In genomic region chr6:149560736-149561135, GRCh38 we compare ENCODE assay signal across 8 cellular contexts. TPM values are rescaled to one million over a fixed set of nuclear protein-coding genes. Genes with fewer than 3 reads are reported as not detected.
DNase-seq lines count a peak whose midpoint lies in the region; ATAC-seq and TF ChIP-seq lines count a peak whose summit lies in the region.

No MANE protein-coding gene starts in this region.

- H3K36me3 Mint-ChIP-seq in Caco-2 (ENCODE audit: insufficient read depth, unreplicated experiment) (no peaks in the 10 kb centered on the region), immature natural killer cell (no peaks in the 10 kb centered on the region)

- H3K4me2 ChIP-seq in neuronal stem cell (ENCODE audit: insufficient read depth, low read length, poor library complexity, severe bottlenecking), result no peak overlapping the region

- no peak overlapping the region for H2BK120ac ChIP-seq in neuronal stem cell (ENCODE audit: low read depth, low read length)

- no peak overlapping the region for H2BK15ac ChIP-seq in neuronal stem cell (ENCODE audit: low read length)

- no peaks in the 10 kb centered on the region for H3K36me3 ChIP-seq in Caco-2 (ENCODE audit: control insufficient read depth, insufficient read depth, low read length)
- H3K36me3 ChIP-seq in H7 (replicated peaks; ENCODE audit: control insufficient read depth, insufficient read depth, low read length), result no peaks in the 10 kb centered on the region
- no peaks in the 10 kb centered on the region for H3K36me3 ChIP-seq in right lobe of liver
- H3K36me3 ChIP-seq in neuronal stem cell (replicated peaks in 1 of 2; ENCODE audit: control insufficient read depth in 2 of 2, insufficient read depth in 2 of 2, low read length in 2 of 2), result no peaks in the 10 kb centered on the region

- TF ChIP-seq CTCF in Caco-2 (IDR thresholded peaks at IDR 0.05; ENCODE audit: insufficient read depth in 1 of 2, low read depth in 1 of 2, low read length in 1 of 2, severe bottlenecking in 1 of 2, unreplicated experiment in 1 of 2) (peak; percentile 42 to 49), right lobe of liver (IDR thresholded peaks at IDR 0.05) (peak; percentile 18 to 35 (median 22))

- no peaks in the 10 kb centered on the region for H3K79me1 ChIP-seq in neuronal stem cell (ENCODE audit: low read depth, low read length)

- H3K23ac ChIP-seq in neuronal stem cell (ENCODE audit: low read depth, low read length, poor library complexity), result no peak overlapping the region

- peak in 3 of 4 donors; percentile 12 to 26 (median 25) for ATAC-seq in right lobe of liver

- no peak overlapping the region for H2AK5ac ChIP-seq in neuronal stem cell (ENCODE audit: low read depth, low read length)

- CTCF ChIA-PET in Caco-2 (lab: Charles Lee), result interaction anchor here (0.6 kb wide), 1 partner anchor 15 kb away, joined by 5 read pairs; the partner anchor contains the start of gene PPIL4

- H3K27ac Mint-ChIP-seq in Caco-2 (ENCODE audit: unreplicated experiment) (no peak overlapping the region), immature natural killer cell (no peak overlapping the region)

- H3K27ac ChIP-seq in right lobe of liver, result no peak overlapping the region
- H3K27ac ChIP-seq in neuronal stem cell (replicated peaks; ENCODE audit: low read length), result no peak overlapping the region

- H3K14ac ChIP-seq in neuronal stem cell (ENCODE audit: low read length), result no peak overlapping the region

- H2AFZ ChIP-seq in neuronal stem cell (ENCODE audit: low read length), result no peak overlapping the region

- H3K4me1 ChIP-seq in Caco-2 (no peaks in the 10 kb centered on the region), right lobe of liver (no peaks in the 10 kb centered on the region), neuronal stem cell (ENCODE audit: control insufficient read depth in 2 of 2, insufficient read depth in 1 of 2, low read depth in 1 of 2, low read length in 2 of 2) (peaks cover 0 to 1% of the 10 kb centered on the region in 2 donors)

- H3K9me3 ChIP-seq in Caco-2, result no peaks in the 10 kb centered on the region; the same call in 1 of the 2 replicates
- no peaks in the 10 kb centered on the region for H3K9me3 ChIP-seq in right lobe of liver
- no peaks in the 10 kb centered on the region for H3K9me3 ChIP-seq in neuronal stem cell (replicated peaks in 1 of 2; ENCODE audit: control insufficient read depth in 2 of 2, insufficient read depth in 1 of 2, low read depth in 1 of 2, low read length in 2 of 2)

- no peak overlapping the region for H3K4ac ChIP-seq in neuronal stem cell (ENCODE audit: low read length)

- BruUV-seq in Caco-2 (replicated peaks; lab: Mats Ljungman, UMichigan), result no TSS peak

- intact Hi-C loops in Caco-2 (cut with micrococcal nuclease; ENCODE audit: unreplicated experiment), result loop anchor here (10.0 kb wide), 1 partner anchor 304 kb away; the partner anchor contains the start of gene LRP11
- intact Hi-C loops in right lobe of liver (cut with DNase I), result no loop called here

- no peak overlapping the region for H4K91ac ChIP-seq in neuronal stem cell (ENCODE audit: low read depth, low read length, poor library complexity)

- H3K4me1 Mint-ChIP-seq in Caco-2 (ENCODE audit: low read depth, unreplicated experiment) (no peaks in the 10 kb centered on the region), immature natural killer cell (peaks cover 4 to 9% of the 10 kb centered on the region in 2 donors)

- H3K9ac ChIP-seq in neuronal stem cell (ENCODE audit: low read depth, low read length, poor library complexity), result no peak overlapping the region

- no peak overlapping the region for H2BK12ac ChIP-seq in neuronal stem cell (ENCODE audit: low read length)

- H3K27me3 ChIP-seq in Caco-2 (replicated peaks; ENCODE audit: control insufficient read depth, insufficient read depth, low read length) (no peaks in the 10 kb centered on the region), H7 (ENCODE audit: control insufficient read depth, insufficient read depth, low read length) (no peaks in the 10 kb centered on the region; the same call in 1 of the 2 replicates), right lobe of liver (no peaks in the 10 kb centered on the region), neuronal stem cell (ENCODE audit: control insufficient read depth in 3 of 3, insufficient read depth in 3 of 3, low read depth in 1 of 3, low read length in 3 of 3) (peaks cover 0 to 21% (median 2%) of the 10 kb centered on the region in 3 experiments)

- DNase-seq in Caco-2, result peak in 1 of 2 experiments; percentile 31
- DNase-seq in H7, result peak; percentile 69
- peak; percentile 18 for DNase-seq in UCSD-AML1 (lab: John Stamatoyannopoulos, UW; ENCODE audit: unreplicated experiment)
- no peak for DNase-seq in right lobe of liver
- no peak for DNase-seq in DMS79 (lab: John Stamatoyannopoulos, UW)
- DNase-seq in neuronal stem cell (ENCODE audit: low spot score), result no peak
- no peak for DNase-seq in superior temporal gyrus (ENCODE audit: extremely low spot score)
- DNase-seq in immature natural killer cell, result no peak

- no peak overlapping the region for H4K8ac ChIP-seq in neuronal stem cell (ENCODE audit: low read depth, low read length)

- WGBS in right lobe of liver (ENCODE audit: insufficient coverage, low coverage, low lambda C conversion rate, missing lambda C conversion rate), result 45% methylated on average over 3 of the region's 3 CpGs
- no CpG with 5 or more reads among the region's 3 CpGs for WGBS in neuronal stem cell (ENCODE audit: extremely low coverage in 2 of 2, insufficient read length in 2 of 2, insufficient replicate concordance in 1 of 2), 2 donors

- peaks cover 5% of the 10 kb centered on the region for H3K27me3 Mint-ChIP-seq in Caco-2 (ENCODE audit: insufficient read depth, unreplicated experiment)
- H3K27me3 Mint-ChIP-seq in immature natural killer cell (ENCODE audit: low read depth in 3 of 3), result peaks cover 9 to 19% (median 9%) of the 10 kb centered on the region in 3 donors

- H3K4me3 ChIP-seq in Caco-2 (ENCODE audit: low read depth, low read length) (no peak overlapping the region), H7 (ENCODE audit: insufficient read depth, low read depth, low read length) (no peak overlapping the region), right lobe of liver (no peak overlapping the region), neuronal stem cell (ENCODE audit: low read length in 2 of 2) (no peak overlapping the region)

- POLR2A ChIA-PET in Caco-2 (lab: Charles Lee), result no interaction called here

- no peaks in the 10 kb centered on the region for H3K9me3 Mint-ChIP-seq in Caco-2 (ENCODE audit: unreplicated experiment)
- H3K9me3 Mint-ChIP-seq in immature natural killer cell, result no peaks in the 10 kb centered on the region

- no peak for TF ChIP-seq POLR2A in right lobe of liver (IDR thresholded peaks at IDR 0.05)

- no peak overlapping the region for H3K18ac ChIP-seq in neuronal stem cell (ENCODE audit: low read length)

- no peak overlapping the region for H2BK5ac ChIP-seq in neuronal stem cell (ENCODE audit: low read length)

- no peak overlapping the region for H3K4me3 Mint-ChIP-seq in Caco-2 (ENCODE audit: unreplicated experiment)
- no peak overlapping the region for H3K4me3 Mint-ChIP-seq in immature natural killer cell

RNA-seq across cellular contexts. Expression of gene GINM1, which starts 5.4 kb away (rescaled TPM):
- total RNA-seq in Caco-2 (2022) (29.6 and 34.9 TPM in 2 replicates), right lobe of liver (10 to 100 TPM; 20.1 to 26.0 (median 21.8) TPM)
- total RNA-seq in H7 (2014; rRNA removed; shearing (Covaris generic)), result 20.6 and 21.8 TPM in 2 replicates
- 26.0 TPM for polyA plus RNA-seq in neuronal stem cell (2013, experiment 1 of 2)
- 26.8 TPM for polyA plus RNA-seq in neuronal stem cell (2013, experiment 2 of 2)
- polyA plus RNA-seq in immature natural killer cell, result 10 to 100 TPM; 22.5 to 26.4 (median 25.5) TPM

RNA-seq across cellular contexts. Expression of gene PPIL4, which starts 14.9 kb away (rescaled TPM):
- total RNA-seq in Caco-2 (2022) (28.3 and 28.4 TPM in 2 replicates), right lobe of liver (1 to 10 TPM; 7.5 to 9.6 (median 8.7) TPM)
- 21.7 and 32.8 TPM in 2 replicates for total RNA-seq in H7 (2014; rRNA removed; shearing (Covaris generic))
- polyA plus RNA-seq in neuronal stem cell (2013, experiment 1 of 2), result 42.6 TPM
- polyA plus RNA-seq in neuronal stem cell (2013, experiment 2 of 2), result 43.9 TPM
- 10 to 100 TPM in 1 of 3 donors, 1 to 10 TPM in 2; 5.2 to 13.1 (median 9.4) TPM for polyA plus RNA-seq in immature natural killer cell

Comparison
In these comparisons a context has a peak if more than half of its experiments do, and no peak if none do; other contexts are left out.
1. DNase-seq: peak in H7 (single experiment) and UCSD-AML1 (single experiment); none in right lobe of liver (0 of 3), DMS79 (single experiment), neuronal stem cell (single experiment), superior temporal gyrus (single experiment) and immature natural killer cell (0 of 3).